In genomic region chr17:77640916-77641605, GRCh38 we compare ENCODE assay signal across 21 cellular contexts.
"Had no signal": no experiment of that assay in that cellular context is flagged by ENCODE, and none has a peak within 500 bp of the region (broad histone marks: within the 10 kb centered on the region; RNA-seq: fewer than 3 reads in every experiment).

No MANE protein-coding gene starts in this region.

- H3K36me3 Mint-ChIP-seq: natural killer cell; stimulated activated naive B cell treated with anti-CD40 and anti-IgM and Interleukin-4, amounts not matched to agents 10 μg/mL and 1 μg/mL and 100 μg/mL, for 72 hours had no signal

- H3K4me1 ChIP-seq: colonic mucosa, lower lobe of right lung, psoas muscle, sigmoid colon had no signal

- H3K4me3 Mint-ChIP-seq: dendritic cell treated with granulocyte-macrophage colony-stimulating factor and Interleukin-4, amounts not matched to agents 40 ng/mL and 50 ng/mL, for 4 days; natural killer cell; stimulated activated naive B cell treated with anti-CD40 and anti-IgM and Interleukin-4, amounts not matched to agents 10 μg/mL and 1 μg/mL and 100 μg/mL, for 72 hours; stimulated activated naive CD8-positive, alpha-beta T cell treated with anti-CD3 and anti-CD28 coated beads, Interleukin-15, Interleukin-2, amounts not matched to agents 100 ng/mL and 50 ng/mL, for 24 hours had no signal

- DNase-seq: colonic mucosa; effector memory CD4-positive, alpha-beta T cell; esophagus squamous epithelium; foreskin melanocyte; glutamatergic neuron; heart right ventricle; hippocampal formation; left ventricle myocardium superior; lower lobe of right lung; natural killer cell; nucleus accumbens; psoas muscle; right cardiac atrium; sigmoid colon; stimulated activated naive B cell treated with anti-CD40 and anti-IgM and Interleukin-4, amounts not matched to agents 10 μg/mL and 1 μg/mL and 100 μg/mL, for 72 hours; upper lobe of left lung had no signal

- H3K27ac ChIP-seq: colonic mucosa, esophagus squamous epithelium, heart right ventricle, lower lobe of right lung, psoas muscle, sigmoid colon, thoracic aorta, tibial nerve, upper lobe of left lung, vagina had no signal

- H3K9me3 ChIP-seq: colonic mucosa, esophagus squamous epithelium, heart right ventricle, lower lobe of right lung, psoas muscle, sigmoid colon, thoracic aorta, tibial nerve, upper lobe of left lung, vagina had no signal

- H3K27me3 ChIP-seq: colonic mucosa, upper lobe of left lung, vagina had no signal

- H3K27ac Mint-ChIP-seq: dendritic cell treated with granulocyte-macrophage colony-stimulating factor and Interleukin-4, amounts not matched to agents 40 ng/mL and 50 ng/mL, for 4 days; natural killer cell; stimulated activated naive B cell treated with anti-CD40 and anti-IgM and Interleukin-4, amounts not matched to agents 10 μg/mL and 1 μg/mL and 100 μg/mL, for 72 hours; stimulated activated naive CD8-positive, alpha-beta T cell treated with anti-CD3 and anti-CD28 coated beads, Interleukin-15, Interleukin-2, amounts not matched to agents 100 ng/mL and 50 ng/mL, for 24 hours had no signal

- H3K9me3 Mint-ChIP-seq: dendritic cell treated with granulocyte-macrophage colony-stimulating factor and Interleukin-4, amounts not matched to agents 40 ng/mL and 50 ng/mL, for 4 days; natural killer cell; stimulated activated naive B cell treated with anti-CD40 and anti-IgM and Interleukin-4, amounts not matched to agents 10 μg/mL and 1 μg/mL and 100 μg/mL, for 72 hours; stimulated activated naive CD8-positive, alpha-beta T cell treated with anti-CD3 and anti-CD28 coated beads, Interleukin-15, Interleukin-2, amounts not matched to agents 100 ng/mL and 50 ng/mL, for 24 hours had no signal

- ATAC-seq: heart right ventricle; left ventricle myocardium superior; lower lobe of right lung; natural killer cell; psoas muscle; right cardiac atrium; stimulated activated naive B cell treated with anti-CD40 and anti-IgM and Interleukin-4, amounts not matched to agents 10 μg/mL and 1 μg/mL and 100 μg/mL, for 72 hours had no signal
